17 cellular contexts compared by ENCODE assay signal in genomic region chr4:39286263-39286662, GRCh38.
"Had no signal": no experiment of that assay in that cellular context is flagged by ENCODE, and none has a peak within 500 bp of the region (broad histone marks: within the 10 kb centered on the region; RNA-seq: fewer than 3 reads in every experiment).

No MANE protein-coding gene starts in this region.

- H3K4me1 ChIP-seq: lower lobe of right lung, psoas muscle, tibial artery had no signal

- H3K9me3 Mint-ChIP-seq: activated CD4-positive, alpha-beta T cell treated with anti-CD3 and anti-CD28 coated beads, Interleukin-2, amount 10 ng/mL, durations not matched to agents 7 days and 5 days; activated naive CD4-positive, alpha-beta T cell treated with anti-CD3 and anti-CD28 coated beads, Interleukin-2, amount 50 U/mL, for 72 hours; central memory CD8-positive, alpha-beta T cell; neural crest cell had no signal

- H3K4me1 Mint-ChIP-seq: central memory CD8-positive, alpha-beta T cell; mesothelial cell of epicardium; neural crest cell had no signal

- H3K27me3 Mint-ChIP-seq: activated CD4-positive, alpha-beta T cell treated with anti-CD3 and anti-CD28 coated beads, Interleukin-2, amount 10 ng/mL, durations not matched to agents 7 days and 5 days; central memory CD8-positive, alpha-beta T cell had no signal

- H3K9me3 ChIP-seq: lower lobe of right lung, tibial artery had no signal

- H3K27me3 ChIP-seq: brain microvascular endothelial cell, tibial artery had no signal

- H3K4me3 Mint-ChIP-seq: activated CD4-positive, alpha-beta T cell treated with anti-CD3 and anti-CD28 coated beads, Interleukin-2, amount 10 ng/mL, durations not matched to agents 7 days and 5 days; central memory CD8-positive, alpha-beta T cell; mesothelial cell of epicardium; neural crest cell had no signal

- H3K27ac Mint-ChIP-seq: activated CD4-positive, alpha-beta T cell treated with anti-CD3 and anti-CD28 coated beads, Interleukin-2, amount 10 ng/mL, durations not matched to agents 7 days and 5 days; activated naive CD4-positive, alpha-beta T cell treated with anti-CD3 and anti-CD28 coated beads, Interleukin-2, amount 50 U/mL, for 72 hours; mesothelial cell of epicardium had no signal

- DNase-seq: activated CD4-positive, alpha-beta T cell treated with anti-CD3 and anti-CD28 coated beads, Interleukin-2, amount 10 ng/mL, durations not matched to agents 7 days and 5 days; activated effector memory CD4-positive, alpha-beta T cell treated with anti-CD3 and anti-CD28 coated beads, Interleukin-2, amount 50 U/mL, for 16 hours; activated T-cell treated with anti-CD3 and anti-CD28 coated beads for 4 hours; anterior cingulate cortex; brain microvascular endothelial cell; cortex of kidney; effector CD4-positive, alpha-beta T cell; foreskin melanocyte; head of caudate nucleus; lower lobe of right lung; psoas muscle; tibial artery had no signal

- H3K4me3 ChIP-seq: lower lobe of right lung, psoas muscle, tibial artery had no signal

- ATAC-seq: activated naive CD4-positive, alpha-beta T cell treated with anti-CD3 and anti-CD28 coated beads, Interleukin-2, amount 50 U/mL, for 72 hours; lower lobe of right lung; psoas muscle; sciatic nerve had no signal

- H3K27ac ChIP-seq: brain microvascular endothelial cell, lower lobe of right lung, psoas muscle, tibial artery had no signal
